19 cellular contexts compared by ENCODE assay signal in genomic region chr5:131979816-131980215, GRCh38. TPM values are rescaled to one million over a fixed set of nuclear protein-coding genes. Genes with fewer than 3 reads are reported as not detected.
DNase-seq lines count a peak whose midpoint lies in the region; ATAC-seq and TF ChIP-seq lines count a peak whose summit lies in the region.
"Had no signal": no experiment of that assay in that cellular context is flagged by ENCODE, and none has a peak within 500 bp of the region (broad histone marks: within the 10 kb centered on the region; RNA-seq: fewer than 3 reads in every experiment).

No MANE protein-coding gene starts in this region.

- no peaks in the 10 kb centered on the region for H3K36me3 Mint-ChIP-seq in endodermal cell (ENCODE audit: low read depth)

- TF ChIP-seq CTCF in endodermal cell (conservative IDR thresholded peaks at IDR 0.05) (no peak), sigmoid colon (IDR thresholded peaks at IDR 0.05) (no peak)

- no peak for TF ChIP-seq EP300 in sigmoid colon (IDR thresholded peaks at IDR 0.05)

- no peak overlapping the region for H3K9ac ChIP-seq in endodermal cell (ENCODE audit: extremely low read depth, low read length, poor library complexity, severe bottlenecking)

- peaks cover 3% of the 10 kb centered on the region for H3K4me1 Mint-ChIP-seq in endodermal cell

- no peaks in the 10 kb centered on the region for H3K9me3 Mint-ChIP-seq in endodermal cell
- H3K9me3 Mint-ChIP-seq: CD4-positive, alpha-beta T cell had no signal

- H3K9me3 ChIP-seq in endodermal cell (ENCODE audit: control insufficient read depth, low read length), result no peaks in the 10 kb centered on the region
- H3K9me3 ChIP-seq in sigmoid colon, result no peaks in the 10 kb centered on the region

- no peaks in the 10 kb centered on the region for H3K36me3 ChIP-seq in endodermal cell (ENCODE audit: control insufficient read depth, insufficient read depth, low read length)
- no peaks in the 10 kb centered on the region for H3K36me3 ChIP-seq in sigmoid colon

- no peaks in the 10 kb centered on the region for H3K27me3 Mint-ChIP-seq in endodermal cell (ENCODE audit: insufficient read depth)
- H3K27me3 Mint-ChIP-seq: CD4-positive, alpha-beta T cell had no signal

- TF ChIP-seq POLR2A in sigmoid colon (IDR thresholded peaks at IDR 0.05), result no peak

- no peak for ATAC-seq in HG02884 (IDR thresholded peaks at IDR 0.05; ENCODE audit: unreplicated experiment)
- ATAC-seq: HCT116 had no signal

- H3K27ac ChIP-seq in endodermal cell (ENCODE audit: low read depth, low read length), result no peak overlapping the region
- H3K27ac ChIP-seq in sigmoid colon, result no peak overlapping the region
- H3K27ac ChIP-seq: C4-2B had no signal

- intact Hi-C loops in sigmoid colon (cut with DNase I), result no loop called here

- H3K27ac Mint-ChIP-seq in endodermal cell, result no peak overlapping the region

- DNase-seq in endodermal cell, result peak; percentile 20
- peak; percentile 32 for DNase-seq in islet precursor cell
- peak; percentile 37 for DNase-seq in mesenteric fat pad (ENCODE audit: low spot score)
- DNase-seq in sigmoid colon, result peak; percentile 30
- DNase-seq in cortex of kidney (lab: John Stamatoyannopoulos, UW), result no peak
- no peak for DNase-seq in GF-D8 (lab: John Stamatoyannopoulos, UW)
- DNase-seq: ACHN; CD4-positive, alpha-beta T cell; DMS153; DMS79; GDM1; GOT3; H7 had no signal

- no peaks in the 10 kb centered on the region for H3K4me1 ChIP-seq in endodermal cell (ENCODE audit: control insufficient read depth, insufficient read depth, low read length)
- peaks cover 0 to 13% (median 5%) of the 10 kb centered on the region in 4 donors for H3K4me1 ChIP-seq in sigmoid colon

- H3K4me3 ChIP-seq in endodermal cell (ENCODE audit: low read length) (no peak overlapping the region), sigmoid colon (no peak overlapping the region)

- no peaks in the 10 kb centered on the region for H3K27me3 ChIP-seq in endodermal cell (ENCODE audit: control insufficient read depth, insufficient read depth, low read length, poor library complexity, severe bottlenecking)
- no peaks in the 10 kb centered on the region for H3K27me3 ChIP-seq in sigmoid colon

- WGBS in endodermal cell (ENCODE audit: insufficient coverage in 1 of 2, insufficient read length in 1 of 2), 2 experiments, result 71 to 79% methylated on average over 2 to 4 of the region's 4 CpGs
- WGBS in sigmoid colon, 2 donors, result 74 to 96% methylated on average over 4 of the region's 4 CpGs

- no peak overlapping the region for H3K4me3 Mint-ChIP-seq in endodermal cell
- H3K4me3 Mint-ChIP-seq: CD4-positive, alpha-beta T cell had no signal

RNA-seq across cellular contexts. Expression of gene ACSL6, which starts 31.6 kb away (rescaled TPM):
- total RNA-seq in endodermal cell (under 1 TPM; 0.04 to 0.73 TPM), mesenteric fat pad (0.35 TPM), sigmoid colon (1 to 10 TPM in 2 of 4 donors, under 1 TPM in 2; 0.16 to 2.2 (median 1.2) TPM)
- 1.4 TPM for polyA plus RNA-seq in endodermal cell (2013, experiment 1 of 2)
- polyA plus RNA-seq in endodermal cell (2013, experiment 2 of 2), result 0.29 TPM
- polyA plus RNA-seq in sigmoid colon, result 1 to 10 TPM in 1 of 3 donors, not detected in 2; 5.5 TPM
- total RNA-seq: HT-29 had no signal
- polyA plus RNA-seq: BJ had no signal

RNA-seq across cellular contexts. Expression of gene MEIKIN, which starts 34.4 kb away (rescaled TPM):
- total RNA-seq in endodermal cell (not detected), mesenteric fat pad (1.0 TPM), sigmoid colon (not detected)
- polyA plus RNA-seq in endodermal cell (2013, experiment 1 of 2), result not detected
- not detected for polyA plus RNA-seq in endodermal cell (2013, experiment 2 of 2)
- polyA plus RNA-seq in sigmoid colon, result under 1 TPM in 1 of 3 donors, not detected in 2; 0.31 TPM
- total RNA-seq: CD4-positive, alpha-beta T cell; Daoy; H7; HT-29 had no signal
- polyA plus RNA-seq: BJ had no signal

Comparison
In these comparisons a context has a peak if more than half of its experiments do, and no peak if none do; other contexts are left out.
1. DNase-seq: peak in endodermal cell (single experiment), islet precursor cell (single experiment), mesenteric fat pad (single experiment) and sigmoid colon (single experiment); none in cortex of kidney (single experiment) and GF-D8 (single experiment).